ENCODE assay signal across 8 cellular contexts in the genomic region with DNA sequence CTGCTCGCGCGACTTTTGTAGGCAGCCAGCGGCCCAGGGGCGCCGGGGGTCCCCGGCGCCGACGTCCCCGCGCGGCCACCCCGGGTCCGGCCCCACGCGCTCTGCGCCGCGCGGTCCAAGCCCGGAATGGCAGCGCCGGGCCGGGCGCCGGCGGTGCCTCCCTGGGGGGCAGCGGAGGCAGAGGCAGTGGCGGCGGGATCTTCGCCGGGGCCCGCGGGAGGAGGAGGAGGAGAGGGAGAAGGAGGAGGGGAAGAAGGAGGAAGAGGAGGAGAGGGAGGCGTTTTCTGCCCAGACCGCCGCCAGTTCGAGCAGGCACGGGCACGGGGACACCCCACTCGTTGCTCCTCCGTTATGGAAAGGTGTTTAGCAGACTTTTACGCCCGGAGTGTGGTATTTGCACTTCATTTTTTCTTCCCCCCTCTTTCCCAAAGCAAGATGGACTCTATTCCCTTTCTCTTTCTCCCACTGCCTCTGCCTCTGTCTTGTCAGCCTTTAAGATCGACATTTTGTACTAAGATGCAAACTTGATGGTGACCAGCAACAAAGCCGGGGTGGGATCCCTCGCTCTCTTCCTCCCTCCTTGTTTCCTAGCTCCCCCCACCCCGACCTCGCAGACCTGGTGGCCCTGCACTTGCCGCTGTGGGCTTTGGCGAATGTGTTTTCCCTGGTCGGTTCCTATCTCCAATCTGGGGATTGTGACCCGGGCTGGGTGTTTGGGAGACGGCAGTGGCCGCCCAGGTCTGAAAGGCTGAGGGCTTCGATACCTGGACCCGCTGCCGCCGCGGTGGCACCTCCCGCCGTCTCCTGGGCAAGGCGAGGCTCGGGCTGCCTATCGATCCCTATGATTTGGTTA. TPM values are rescaled to one million over a fixed set of nuclear protein-coding genes. Genes with fewer than 3 reads are reported as not detected.
DNase-seq lines count a peak whose midpoint lies in the region; TF ChIP-seq lines count a peak whose summit lies in the region.

No MANE protein-coding gene starts in this region.

- H3K4me3 ChIP-seq in esophagus squamous epithelium, result peak overlapping the region; percentile 85 to 95 (median 88)
- H3K4me3 ChIP-seq in mucosa of rectum (ENCODE audit: low read length in 2 of 2), result peak overlapping the region; percentile 95 to 99
- H3K4me3 ChIP-seq in subcutaneous abdominal adipose tissue (ENCODE audit: low read depth in 1 of 5, low read length in 5 of 5), result peak overlapping the region; percentile 77 to 98 (median 97)

- peak; percentile 34 for DNase-seq in NCI-H2171 treated with DMSO at 0.1 percent for 48 hours (lab: John Stamatoyannopoulos, UW)
- DNase-seq in NCI-H2171 (lab: John Stamatoyannopoulos, UW), result no peak
- DNase-seq in NCI-H2107 treated with DMSO at 0.1 percent for 48 hours (lab: John Stamatoyannopoulos, UW; ENCODE audit: unreplicated experiment), result peak; percentile 70
- peak; percentile 44 for DNase-seq in activated T-cell treated with anti-CD3 and anti-CD28 coated beads, Interleukin-2, amount 50 U/mL, for 1 hour
- no peak for DNase-seq in esophagus squamous epithelium (lab: John Stamatoyannopoulos, UW)
- DNase-seq in NCI-H1048 (lab: John Stamatoyannopoulos, UW), result no peak

- H3K27me3 ChIP-seq in esophagus squamous epithelium (no peaks in the 10 kb centered on the region), mucosa of rectum (ENCODE audit: control insufficient read depth in 2 of 2, insufficient read depth in 2 of 2, low read length in 2 of 2) (no peaks in the 10 kb centered on the region), subcutaneous abdominal adipose tissue (ENCODE audit: control insufficient read depth in 5 of 5, insufficient read depth in 4 of 5, low read length in 5 of 5) (no peaks in the 10 kb centered on the region)

- TF ChIP-seq POLR2A in esophagus squamous epithelium (IDR thresholded peaks at IDR 0.05), result no peak

- H3K36me3 ChIP-seq in esophagus squamous epithelium, result peaks cover 0 to 7% (median 0%) of the 10 kb centered on the region in 3 donors
- no peaks in the 10 kb centered on the region for H3K36me3 ChIP-seq in mucosa of rectum (ENCODE audit: control insufficient read depth in 2 of 2, insufficient read depth in 2 of 2, low read length in 2 of 2)
- peaks cover 0 to 5% (median 0%) of the 10 kb centered on the region in 5 donors for H3K36me3 ChIP-seq in subcutaneous abdominal adipose tissue (ENCODE audit: control insufficient read depth in 5 of 5, insufficient read depth in 5 of 5, low read length in 5 of 5)

- H3K9ac ChIP-seq in mucosa of rectum (ENCODE audit: low read depth in 1 of 2, low read length in 2 of 2) (peak overlapping the region; percentile 80), subcutaneous abdominal adipose tissue (ENCODE audit: low read length in 5 of 5) (peak overlapping the region; percentile 73 to 85 (median 77))

- H3K4me1 ChIP-seq in esophagus squamous epithelium, result peaks cover 0 to 20% (median 5%) of the 10 kb centered on the region in 3 donors
- H3K4me1 ChIP-seq in mucosa of rectum (ENCODE audit: control insufficient read depth in 2 of 2, insufficient read depth in 2 of 2, low read length in 2 of 2), result peaks cover 8 to 13% of the 10 kb centered on the region in 2 donors
- H3K4me1 ChIP-seq in subcutaneous abdominal adipose tissue (ENCODE audit: control insufficient read depth in 5 of 5, insufficient read depth in 5 of 5, low read length in 5 of 5), result peaks cover 3 to 26% (median 18%) of the 10 kb centered on the region in 5 donors

- H3K9me3 ChIP-seq in esophagus squamous epithelium (no peaks in the 10 kb centered on the region), mucosa of rectum (ENCODE audit: control insufficient read depth in 2 of 2, low read length in 2 of 2) (no peaks in the 10 kb centered on the region), subcutaneous abdominal adipose tissue (ENCODE audit: control insufficient read depth in 5 of 5, low read length in 5 of 5) (no peaks in the 10 kb centered on the region)

- peak overlapping the region; percentile 93 to 97 (median 95) for H3K27ac ChIP-seq in esophagus squamous epithelium
- peak overlapping the region; percentile 90 to 93 for H3K27ac ChIP-seq in mucosa of rectum (ENCODE audit: low read depth in 2 of 2, low read length in 2 of 2)
- H3K27ac ChIP-seq in subcutaneous abdominal adipose tissue (ENCODE audit: low read depth, low read length), result peak overlapping the region; percentile 2

- TF ChIP-seq CTCF in esophagus squamous epithelium (IDR thresholded peaks at IDR 0.05), result no peak

- WGBS in esophagus squamous epithelium, 2 donors, result 0 to 1% methylated on average over 13 to 33 of the region's 66 CpGs

- intact Hi-C loops in esophagus squamous epithelium (cut with DNase I), result no loop called here

RNA-seq across cellular contexts. Expression of gene BBX, which starts 2.6 kb away (rescaled TPM):
- 10 to 100 TPM; 12.5 to 49.5 (median 35.8) TPM for total RNA-seq in esophagus squamous epithelium

Comparison
In these comparisons a context has a peak if more than half of its experiments do, and no peak if none do; other contexts are left out.
1. DNase-seq: peak in NCI-H2171 treated with DMSO at 0.1 percent for 48 hours (single experiment), NCI-H2107 treated with DMSO at 0.1 percent for 48 hours (single experiment) and activated T-cell treated with anti-CD3 and anti-CD28 coated beads, Interleukin-2, amount 50 U/mL, for 1 hour (single experiment); none in NCI-H2171 (single experiment), esophagus squamous epithelium (single experiment) and NCI-H1048 (single experiment).
2. H3K27ac ChIP-seq: peak in every context shown above with its lines; median percentile 95 in esophagus squamous epithelium; 92 in mucosa of rectum; 2 in subcutaneous abdominal adipose tissue.
3. Peak in every context shown above with its lines, with median percentiles within 50 percentile points of each other: H3K4me3 ChIP-seq.